Comparison of ENCODE assay signal across 11 cellular contexts in genomic region chr13:99258946-99259345, GRCh38. TPM values are rescaled to one million over a fixed set of nuclear protein-coding genes. Genes with fewer than 3 reads are reported as not detected.
A peak's percentile ranks its signal among the peaks of the same experiment; 100 is the strongest.
DNase-seq lines count a peak whose midpoint lies in the region; ATAC-seq, FAIRE-seq and TF ChIP-seq lines count a peak whose summit lies in the region.
"Had no signal": no experiment of that assay in that cellular context is flagged by ENCODE, and none has a peak within 500 bp of the region (broad histone marks: within the 10 kb centered on the region; RNA-seq: fewer than 3 reads in every experiment).

No MANE protein-coding gene starts in this region.

- H3K27ac ChIP-seq in kidney (ENCODE audit: low read depth in 2 of 2, low read length in 2 of 2): no peak overlapping the region
- H3K27ac ChIP-seq: VCaP had no signal

- intact Hi-C loops in activated T-helper 2 cell treated with anti-CD3 and anti-CD28 coated beads, Interferon-gamma antibody, Interleukin-2, Interleukin-4, amounts not matched to agents 10 μg/mL and 5 μg/mL and 100 μg/mL, durations not matched to agents 14 hours and 24 hours and 36 hours (cut with micrococcal nuclease): loop anchor here (1.0 to 5.0 kb wide), 5 partner anchors 44 to 232 kb away; no protein-coding TSS in a partner anchor
- intact Hi-C loops in kidney (cut with DNase I): no loop called here

- H3K9me3 ChIP-seq in kidney (ENCODE audit: control insufficient read depth in 1 of 2, low read length in 2 of 2): no peaks in the 10 kb centered on the region

- no peak for FAIRE-seq in D721Med (lab: Jason Lieb, UNC)
- FAIRE-seq in kidney (lab: Jason Lieb, UNC): no peak
- FAIRE-seq: endometrium had no signal

- H3K9me3 Mint-ChIP-seq in activated T-helper 2 cell treated with anti-CD3 and anti-CD28 coated beads, Interferon-gamma antibody, Interleukin-2, Interleukin-4, amounts not matched to agents 10 μg/mL and 5 μg/mL and 100 μg/mL, durations not matched to agents 14 hours and 24 hours and 36 hours: no peaks in the 10 kb centered on the region

- H3K27me3 ChIP-seq in GM06990 (replicated peaks; ENCODE audit: control insufficient read depth, insufficient read depth, low read length): no peaks in the 10 kb centered on the region

- peak overlapping the region; percentile 58 for H3K4me3 Mint-ChIP-seq in activated T-helper 2 cell treated with anti-CD3 and anti-CD28 coated beads, Interferon-gamma antibody, Interleukin-2, Interleukin-4, amounts not matched to agents 10 μg/mL and 5 μg/mL and 100 μg/mL, durations not matched to agents 14 hours and 24 hours and 36 hours (ENCODE audit: low read depth)

- no peaks in the 10 kb centered on the region for H3K4me1 ChIP-seq in kidney (ENCODE audit: control insufficient read depth in 1 of 2, insufficient read depth in 1 of 2, low read depth in 1 of 2, low read length in 2 of 2)

- H3K27me3 Mint-ChIP-seq in activated T-helper 2 cell treated with anti-CD3 and anti-CD28 coated beads, Interferon-gamma antibody, Interleukin-2, Interleukin-4, amounts not matched to agents 10 μg/mL and 5 μg/mL and 100 μg/mL, durations not matched to agents 14 hours and 24 hours and 36 hours (ENCODE audit: low read depth): no peaks in the 10 kb centered on the region

- H3K36me3 ChIP-seq in GM06990 (ENCODE audit: control insufficient read depth, insufficient read depth, low read length): peaks cover 6% of the 10 kb centered on the region
- H3K36me3 ChIP-seq in kidney (ENCODE audit: control insufficient read depth in 1 of 2, insufficient read depth in 2 of 2, low read length in 2 of 2): peaks cover 0 to 8% of the 10 kb centered on the region in 2 donors

- TF ChIP-seq CTCF in GM06990 (IDR thresholded peaks at IDR 0.05; ENCODE audit: insufficient read depth, low read length, poor library complexity, severe bottlenecking) (no peak), D721Med (IDR thresholded peaks at IDR 0.05; ENCODE audit: insufficient read depth, missing control alignments) (no peak), kidney (IDR thresholded peaks at IDR 0.05; ENCODE audit: borderline replicate concordance, extremely low read depth, insufficient read depth) (no peak)

- ATAC-seq in GM19463 (IDR thresholded peaks at IDR 0.05; ENCODE audit: unreplicated experiment) (peak; percentile 63), HG03354 (IDR thresholded peaks at IDR 0.05; ENCODE audit: poor library complexity, severe bottlenecking, unreplicated experiment) (peak; percentile 76)

- no peak overlapping the region for H3K9ac ChIP-seq in kidney (ENCODE audit: low read length in 2 of 2)

- H3K4me1 Mint-ChIP-seq in activated T-helper 2 cell treated with anti-CD3 and anti-CD28 coated beads, Interferon-gamma antibody, Interleukin-2, Interleukin-4, amounts not matched to agents 10 μg/mL and 5 μg/mL and 100 μg/mL, durations not matched to agents 14 hours and 24 hours and 36 hours (ENCODE audit: low read depth): peaks cover 65% of the 10 kb centered on the region

- DNase-seq in GM06990 (ENCODE audit: extremely low read depth, insufficient read length) (peak; percentile 64), D721Med (ENCODE audit: insufficient read length, low spot score) (no peak), hypothalamus (lab: John Stamatoyannopoulos, UW) (no peak), kidney (no peak), hepatic stellate cell (ENCODE audit: low spot score) (no peak)
- no peak for DNase-seq in activated T-helper 2 cell treated with anti-CD3 and anti-CD28 coated beads, Interferon-gamma antibody, Interleukin-2, Interleukin-4, amounts not matched to agents 10 μg/mL and 5 μg/mL and 100 μg/mL, durations not matched to agents 14 hours and 24 hours and 36 hours (ENCODE audit: low spot score)
- DNase-seq: midbrain had no signal

- peaks cover 67% of the 10 kb centered on the region for H3K36me3 Mint-ChIP-seq in activated T-helper 2 cell treated with anti-CD3 and anti-CD28 coated beads, Interferon-gamma antibody, Interleukin-2, Interleukin-4, amounts not matched to agents 10 μg/mL and 5 μg/mL and 100 μg/mL, durations not matched to agents 14 hours and 24 hours and 36 hours (ENCODE audit: low read depth)

- H3K27ac Mint-ChIP-seq in activated T-helper 2 cell treated with anti-CD3 and anti-CD28 coated beads, Interferon-gamma antibody, Interleukin-2, Interleukin-4, amounts not matched to agents 10 μg/mL and 5 μg/mL and 100 μg/mL, durations not matched to agents 14 hours and 24 hours and 36 hours: peak overlapping the region; percentile 97

- no peak overlapping the region for H3K4me3 ChIP-seq in GM06990 (replicated peaks; ENCODE audit: low read depth, low read length)
- no peak overlapping the region for H3K4me3 ChIP-seq in kidney (ENCODE audit: low read length in 2 of 2)

RNA-seq across cellular contexts. Expression of gene GPR18, which starts 0.8 kb away (rescaled TPM):
- total RNA-seq in activated T-helper 2 cell treated with anti-CD3 and anti-CD28 coated beads, Interferon-gamma antibody, Interleukin-2, Interleukin-4, amounts not matched to agents 10 μg/mL and 5 μg/mL and 100 μg/mL, durations not matched to agents 14 hours and 24 hours and 36 hours: 7.4 and 8.4 TPM in 2 replicates
- 0.88 TPM for total RNA-seq in kidney
- not detected for polyA plus RNA-seq in kidney (ENCODE audit: insufficient read depth, low read depth, low replicate concordance)

RNA-seq across cellular contexts. Expression of gene GPR183, which starts 48.3 kb away (rescaled TPM):
- 143 and 147 TPM in 2 replicates for total RNA-seq in activated T-helper 2 cell treated with anti-CD3 and anti-CD28 coated beads, Interferon-gamma antibody, Interleukin-2, Interleukin-4, amounts not matched to agents 10 μg/mL and 5 μg/mL and 100 μg/mL, durations not matched to agents 14 hours and 24 hours and 36 hours
- total RNA-seq in kidney: 11.8 TPM
- 1.7 TPM for polyA plus RNA-seq in kidney (ENCODE audit: insufficient read depth, low read depth, low replicate concordance)

RNA-seq across cellular contexts. Expression of gene UBAC2, which starts 58.3 kb away (rescaled TPM):
- 53.4 and 55.1 TPM in 2 replicates for total RNA-seq in activated T-helper 2 cell treated with anti-CD3 and anti-CD28 coated beads, Interferon-gamma antibody, Interleukin-2, Interleukin-4, amounts not matched to agents 10 μg/mL and 5 μg/mL and 100 μg/mL, durations not matched to agents 14 hours and 24 hours and 36 hours
- total RNA-seq in kidney: 61.8 TPM
- polyA plus RNA-seq in kidney (ENCODE audit: insufficient read depth, low read depth, low replicate concordance): 77.5 TPM

Comparison
In these comparisons a context has a peak if more than half of its experiments do, and no peak if none do; other contexts are left out.
1. RNA of gene GPR183, which starts 48.3 kb away (total RNA-seq): 143 to 147 TPM in activated T-helper 2 cell treated with anti-CD3 and anti-CD28 coated beads, Interferon-gamma antibody, Interleukin-2, Interleukin-4, amounts not matched to agents 10 μg/mL and 5 μg/mL and 100 μg/mL, durations not matched to agents 14 hours and 24 hours and 36 hours; 11.8 TPM in kidney (single experiment); every median in the first group is over 10 times any median in the second.